ENCODE assay signal across 2 cellular contexts in genomic region chrX:11401966-11402365, GRCh38.
TF ChIP-seq lines count a peak whose summit lies in the region.

No MANE protein-coding gene starts in this region.

TF ChIP-seq in IMR-90, 13 proteins besides CTCF, POLR2A, EP300 and RAD21:
- TF ChIP-seq MAFK (IDR thresholded peaks at IDR 0.05; ENCODE audit: low read depth, low read length) = no peak
- TF ChIP-seq CEBPB (IDR thresholded peaks at IDR 0.05; ENCODE audit: low read depth, low read length) = no peak
- no peak for TF ChIP-seq MAZ (IDR thresholded peaks at IDR 0.05; ENCODE audit: borderline replicate concordance, low read depth, low read length)
- no peak for TF ChIP-seq FOS (IDR thresholded peaks at IDR 0.05; ENCODE audit: low read depth, low read length)

TF ChIP-seq in K562, 482 proteins besides CTCF, POLR2A, EP300 and RAD21:
- TF ChIP-seq ETS2 (tag; IDR thresholded peaks at IDR 0.05; ENCODE audit: borderline replicate concordance, poor library complexity, severe bottlenecking) (no peak), ZNF143 (CRISPR knock-in tag; IDR thresholded peaks at IDR 0.05) (no peak), MCM2 (IDR thresholded peaks at IDR 0.05; ENCODE audit: low read depth) (no peak), NFIC (IDR thresholded peaks at IDR 0.05) (peak; percentile 48)
